In the genomic region with DNA sequence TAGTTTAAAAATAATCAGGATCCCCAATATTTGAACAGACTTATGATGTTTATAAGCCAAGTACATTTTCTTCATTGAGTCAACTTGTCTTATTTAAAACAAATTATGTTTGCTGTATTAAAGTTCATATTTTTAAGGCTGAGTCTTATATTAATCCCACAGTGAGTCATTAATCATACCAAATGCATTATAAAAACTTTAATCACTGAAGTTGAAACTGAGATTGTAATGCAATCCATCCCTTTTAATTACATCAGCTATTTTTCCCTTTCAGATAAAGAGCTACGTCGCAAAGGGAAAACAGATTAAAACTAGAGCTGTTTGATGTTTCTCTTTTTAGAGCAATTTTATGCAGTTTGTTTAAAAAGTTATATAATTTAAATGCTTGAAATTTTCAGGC, we compare ENCODE assay signal across 10 cellular contexts.
DNase-seq lines count a peak whose midpoint lies in the region; ATAC-seq and TF ChIP-seq lines count a peak whose summit lies in the region.
"Had no signal": no experiment of that assay in that cellular context is flagged by ENCODE, and none has a peak within 500 bp of the region (broad histone marks: within the 10 kb centered on the region; RNA-seq: fewer than 3 reads in every experiment).

No MANE protein-coding gene starts in this region.

- H3K4me1 ChIP-seq in mucosa of stomach (ENCODE audit: control insufficient read depth, insufficient read depth, low read length) (peaks cover 43% of the 10 kb centered on the region), tibial nerve (peaks cover 5 to 77% (median 49%) of the 10 kb centered on the region in 4 donors)

- no peak for TF ChIP-seq POLR2A in tibial nerve (IDR thresholded peaks at IDR 0.05)

- DNase-seq in activated naive CD4-positive, alpha-beta T cell treated with anti-CD3 and anti-CD28 coated beads, Interleukin-2, amount 10 ng/mL, durations not matched to agents 7 days and 5 days, result no peak
- DNase-seq in activated naive CD4-positive, alpha-beta T cell (lab: John Stamatoyannopoulos, UW), result no peak
- DNase-seq in tibial nerve (ENCODE audit: low spot score in 2 of 2) (no peak), DMS153 (lab: John Stamatoyannopoulos, UW) (no peak), HuH-7.5 (ENCODE audit: low spot score) (no peak)
- DNase-seq: activated CD4-positive, alpha-beta T cell treated with anti-CD3 and anti-CD28 coated beads, Interleukin-2, amount 50 U/mL, for 48 hours had no signal

- peaks cover 86% of the 10 kb centered on the region for H3K36me3 Mint-ChIP-seq in activated naive CD4-positive, alpha-beta T cell treated with anti-CD3 and anti-CD28 coated beads, Interleukin-2, amount 10 ng/mL, durations not matched to agents 7 days and 5 days
- peaks cover 48% of the 10 kb centered on the region for H3K36me3 Mint-ChIP-seq in brain

- H3K36me3 ChIP-seq in mucosa of stomach (ENCODE audit: control insufficient read depth, insufficient read depth, low read length) (peaks cover 6% of the 10 kb centered on the region), tibial nerve (peaks cover 0 to 44% (median 4%) of the 10 kb centered on the region in 3 donors)

- H3K4me3 ChIP-seq in mucosa of stomach (ENCODE audit: low read length) (no peak overlapping the region), tibial nerve (no peak overlapping the region)

- TF ChIP-seq CTCF in brain (conservative IDR thresholded peaks at IDR 0.05) (no peak), tibial nerve (IDR thresholded peaks at IDR 0.05) (no peak)

- H3K27ac ChIP-seq in tibial nerve, result peak overlapping the region in 3 of 4 donors; percentile 70 to 85 (median 85)

- CTCF ChIA-PET in activated naive CD4-positive, alpha-beta T cell treated with anti-CD3 and anti-CD28 coated beads, Interleukin-2, amount 10 ng/mL, durations not matched to agents 7 days and 5 days (lab: Charles Lee), result interaction anchor here (0.7 to 3.9 kb wide), 2 partner anchors 46 to 161 kb away, joined by 3 to 15 read pairs; no protein-coding TSS in a partner anchor

- WGBS in tibial nerve, 2 donors, result 56 to 57% methylated on average over 2 of the region's 2 CpGs

- ATAC-seq in GM19463 (IDR thresholded peaks at IDR 0.05; ENCODE audit: unreplicated experiment), result no peak

- no peaks in the 10 kb centered on the region for H3K9me3 ChIP-seq in mucosa of stomach (ENCODE audit: control insufficient read depth, low read length)
- H3K9me3 ChIP-seq in tibial nerve, result no peaks in the 10 kb centered on the region

- H3K4me3 Mint-ChIP-seq in activated naive CD4-positive, alpha-beta T cell treated with anti-CD3 and anti-CD28 coated beads, Interleukin-2, amount 10 ng/mL, durations not matched to agents 7 days and 5 days, result no peak overlapping the region
- H3K4me3 Mint-ChIP-seq in brain, result no peak overlapping the region

- peak overlapping the region; percentile 92 for H3K27ac Mint-ChIP-seq in activated naive CD4-positive, alpha-beta T cell treated with anti-CD3 and anti-CD28 coated beads, Interleukin-2, amount 10 ng/mL, durations not matched to agents 7 days and 5 days
- H3K27ac Mint-ChIP-seq in brain, result peak overlapping the region in 3 of 5 experiments; percentile 68 to 94 (median 93)

- H3K9ac ChIP-seq in mucosa of stomach (ENCODE audit: low read length), result peak overlapping the region; percentile 42
- H3K9ac ChIP-seq: parathyroid adenoma had no signal

- peaks cover 89% of the 10 kb centered on the region for H3K4me1 Mint-ChIP-seq in activated naive CD4-positive, alpha-beta T cell treated with anti-CD3 and anti-CD28 coated beads, Interleukin-2, amount 10 ng/mL, durations not matched to agents 7 days and 5 days
- H3K4me1 Mint-ChIP-seq in brain, result peaks cover 53% of the 10 kb centered on the region

- H3K27me3 ChIP-seq in mucosa of stomach (ENCODE audit: control insufficient read depth, insufficient read depth, low read length), result no peaks in the 10 kb centered on the region
- H3K27me3 ChIP-seq in tibial nerve, result no peaks in the 10 kb centered on the region

- H3K27me3 Mint-ChIP-seq in activated naive CD4-positive, alpha-beta T cell treated with anti-CD3 and anti-CD28 coated beads, Interleukin-2, amount 10 ng/mL, durations not matched to agents 7 days and 5 days, result no peaks in the 10 kb centered on the region
- no peaks in the 10 kb centered on the region for H3K27me3 Mint-ChIP-seq in brain

- TF ChIP-seq EP300 in tibial nerve (IDR thresholded peaks at IDR 0.05), result no peak

- peaks cover 3% of the 10 kb centered on the region for H3K9me3 Mint-ChIP-seq in activated naive CD4-positive, alpha-beta T cell treated with anti-CD3 and anti-CD28 coated beads, Interleukin-2, amount 10 ng/mL, durations not matched to agents 7 days and 5 days
- no peaks in the 10 kb centered on the region for H3K9me3 Mint-ChIP-seq in brain
